In the genomic region with DNA sequence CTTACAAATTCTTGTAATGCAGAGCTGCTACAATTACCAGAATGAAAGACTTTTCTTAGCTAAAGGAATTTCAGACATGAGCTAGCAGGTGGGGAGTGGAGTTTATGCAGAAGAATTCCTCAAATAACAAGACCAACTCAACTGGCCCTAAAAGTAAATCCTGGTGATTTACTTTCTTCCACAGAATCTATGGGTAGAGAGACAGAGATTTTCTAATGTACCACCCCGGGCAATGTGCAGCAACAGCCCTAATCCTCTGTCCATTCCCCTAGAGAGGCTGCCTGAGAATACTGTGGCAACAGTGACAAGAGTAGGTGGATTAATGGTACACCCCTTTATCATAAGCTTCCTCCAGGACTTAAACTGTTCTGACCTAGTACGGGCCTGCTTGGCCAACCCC, we compare ENCODE assay signal across 36 cellular contexts.
"Had no signal": no experiment of that assay in that cellular context is flagged by ENCODE, and none has a peak within 500 bp of the region (broad histone marks: within the 10 kb centered on the region; RNA-seq: fewer than 3 reads in every experiment).

No MANE protein-coding gene starts in this region.

- ATAC-seq: activated CD8-positive, alpha-beta memory T cell treated with anti-CD3 and anti-CD28 coated beads, Interleukin-2, amount 10 ng/mL, durations not matched to agents 7 days and 5 days; Right ventricle myocardium inferior had no signal

- H3K27ac ChIP-seq: PC-9, RWPE1, WERI-Rb-1 had no signal

- H3K4me3 ChIP-seq: PC-9 had no signal

- DNase-seq: activated CD4-positive, alpha-beta memory T cell treated with anti-CD3 and anti-CD28 coated beads, Interleukin-2, amount 10 ng/mL, durations not matched to agents 7 days and 5 days; activated CD4-positive, alpha-beta T cell treated with anti-CD3 and anti-CD28 coated beads for 1 hour; activated CD4-positive, alpha-beta T cell treated with anti-CD3 and anti-CD28 coated beads for 48 hours; activated CD4-positive, CD25-positive, alpha-beta regulatory T cell; activated CD8-positive, alpha-beta memory T cell treated with anti-CD3 and anti-CD28 coated beads for 24 hours; activated CD8-positive, alpha-beta memory T cell treated with anti-CD3 and anti-CD28 coated beads, Interleukin-2, amount 10 ng/mL, durations not matched to agents 7 days and 5 days; activated CD8-positive, alpha-beta memory T cell treated with anti-CD3 and anti-CD28 coated beads, Interleukin-2, amount 50 U/mL, for 48 hours; activated effector memory CD4-positive, alpha-beta T cell treated with anti-CD3 and anti-CD28 coated beads, Interleukin-2, amount 50 U/mL, for 16 hours; activated naive CD4-positive, alpha-beta T cell; activated naive CD4-positive, alpha-beta T cell treated with anti-CD3 and anti-CD28 coated beads, Interleukin-2, amount 50 U/mL, for 16 hours; activated naive CD8-positive, alpha-beta T cell treated with anti-CD3 and anti-CD28 coated beads for 36 hours; activated T-cell treated with anti-CD3 and anti-CD28 coated beads, Interleukin-2, amount 50 U/mL, for 48 hours; amniotic stem cell; aorta; Karpas-422; KBM-7; NCI-H1105; NCI-H1436; NCI-H1694; NCI-H1930; NCI-H2081 treated with DMSO at 0.1 percent for 48 hours; NCI-H226; NCI-H446 treated with DMSO at 0.1 percent for 48 hours; NCI-H524; NCI-H69; NCI-H82; NK-92 treated with Interleukin-12 subunit alpha and Interleukin-12 subunit beta, amount 100 ng/mL, for 24 hours; PC-9; SIG-M5; SW 1271; T-helper 1 cell; T-helper 2 cell; T-helper 9 cell; WERI-Rb-1 had no signal
